23 cellular contexts compared by ENCODE assay signal in the genomic region with DNA sequence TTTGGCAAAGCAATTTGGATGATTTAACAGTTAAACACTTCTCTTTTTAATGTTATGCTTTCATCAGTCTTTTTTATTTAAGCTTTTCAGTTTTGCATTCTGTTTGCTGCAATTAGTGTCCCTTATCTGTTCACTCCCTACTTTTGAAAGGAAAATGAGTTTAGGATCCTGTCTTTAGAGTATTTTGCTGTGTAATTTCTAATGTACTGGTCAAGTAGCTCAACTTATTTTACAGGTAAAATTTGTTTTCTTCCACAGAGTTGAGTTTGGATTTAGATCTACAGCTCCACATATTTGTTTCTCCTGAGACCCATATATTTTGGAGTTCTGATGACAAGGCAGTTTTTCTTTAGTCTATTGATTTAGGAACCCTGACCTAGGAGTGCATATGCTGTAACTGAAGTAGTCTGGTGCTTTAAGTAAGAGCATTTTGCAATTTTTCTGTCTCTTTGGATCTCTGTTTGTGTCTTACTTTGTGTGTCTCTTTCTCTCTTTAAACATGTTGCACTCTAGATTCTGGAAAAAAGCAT. TPM values are rescaled to one million over a fixed set of nuclear protein-coding genes. Genes with fewer than 3 reads are reported as not detected.
DNase-seq lines count a peak whose midpoint lies in the region; ATAC-seq, FAIRE-seq and TF ChIP-seq lines count a peak whose summit lies in the region.
"Had no signal": no experiment of that assay in that cellular context is flagged by ENCODE, and none has a peak within 500 bp of the region (broad histone marks: within the 10 kb centered on the region; RNA-seq: fewer than 3 reads in every experiment).

No MANE protein-coding gene starts in this region.

- ATAC-seq in Right ventricle myocardium inferior (peak; percentile 34), left cardiac atrium (no peak), sciatic nerve (peak; percentile 9)
- ATAC-seq: CD8-positive, alpha-beta T cell; foreskin keratinocyte; naive thymus-derived CD4-positive, alpha-beta T cell had no signal

- in situ Hi-C loops in transverse colon (cut with MboI; ENCODE audit: low pct_ligation_motif_present in 1 of 4, low pct_unique_long_range_greater_than_20kb in 1 of 4, low sequenced_read_pairs in 3 of 4) = loop anchor here (10.0 to 25.0 kb wide), 3 partner anchors 573 to 686 kb away; no protein-coding TSS in a partner anchor

- H3K4me3 ChIP-seq in SK-N-MC (peak overlapping the region; percentile 61), left ventricle myocardium inferior (no peak overlapping the region), transverse colon (no peak overlapping the region), testis (no peak overlapping the region)
- H3K4me3 ChIP-seq: left lung, Peyer's patch, vagina had no signal

- TF ChIP-seq CTCF in left ventricle myocardium inferior (IDR thresholded peaks at IDR 0.05; ENCODE audit: borderline replicate concordance) (no peak), transverse colon (IDR thresholded peaks at IDR 0.05) (no peak), testis (IDR thresholded peaks at IDR 0.05) (no peak)

- H3K36me3 ChIP-seq in SK-N-MC (ENCODE audit: insufficient read depth, low read length) (no peaks in the 10 kb centered on the region), left ventricle myocardium inferior (no peaks in the 10 kb centered on the region), transverse colon (no peaks in the 10 kb centered on the region), testis (ENCODE audit: low read depth, missing control alignments) (no peaks in the 10 kb centered on the region)
- H3K36me3 ChIP-seq: left lung, Peyer's patch, vagina had no signal

- H3K9me3 ChIP-seq in SK-N-MC (ENCODE audit: low read depth, low read length) (no peaks in the 10 kb centered on the region), left ventricle myocardium inferior (replicated peaks) (no peaks in the 10 kb centered on the region), transverse colon (no peaks in the 10 kb centered on the region), testis (no peaks in the 10 kb centered on the region)
- H3K9me3 ChIP-seq: left lung, Peyer's patch, vagina had no signal

- intact Hi-C loops in Right ventricle myocardium inferior (cut with DNase I) (loop anchor here (2.0 to 10.0 kb wide), 3 partner anchors 77 to 586 kb away; no protein-coding TSS in a partner anchor), left cardiac atrium (cut with DNase I) (loop anchor here in 1 of 2 donors (10.0 kb wide), 1 partner anchor 586 kb away; no protein-coding TSS in a partner anchor), left ventricle myocardium inferior (cut with micrococcal nuclease) (loop anchor here (10.0 kb wide), 1 partner anchor 586 kb away; no protein-coding TSS in a partner anchor), sciatic nerve (cut with DNase I) (loop anchor here (10.0 kb wide), 1 partner anchor 806 kb away; no protein-coding TSS in a partner anchor), transverse colon (cut with DNase I; ENCODE audit: low total_unique reads) (no loop called here), testis (cut with DNase I; ENCODE audit: low total_unique reads) (no loop called here)

- TF ChIP-seq POLR2A in transverse colon (IDR thresholded peaks at IDR 0.05) (no peak), GM12892 (IDR thresholded peaks at IDR 0.05; ENCODE audit: low read depth, low read length) (no peak), testis (IDR thresholded peaks at IDR 0.05) (no peak)

- H3K4me1 ChIP-seq in left ventricle myocardium inferior (peaks cover 30% of the 10 kb centered on the region), transverse colon (peaks cover 0 to 29% (median 5%) of the 10 kb centered on the region in 4 donors), testis (no peaks in the 10 kb centered on the region)

- FAIRE-seq in GM12892 (lab: Jason Lieb, UNC) = no peak

- H3K27ac ChIP-seq in SK-N-MC (no peak overlapping the region), left ventricle myocardium inferior (replicated peaks) (peak overlapping the region; percentile 63), transverse colon (peak overlapping the region in 1 of 4 donors; percentile 24), testis (no peak overlapping the region)
- H3K27ac ChIP-seq: foreskin keratinocyte, left lung, Peyer's patch, vagina had no signal

- TF ChIP-seq EP300 in transverse colon (IDR thresholded peaks at IDR 0.05; ENCODE audit: low read depth) = no peak

- H3K9ac ChIP-seq in SK-N-MC (ENCODE audit: insufficient read length) = peak overlapping the region; percentile 3

- H3K27me3 ChIP-seq in left ventricle myocardium inferior (ENCODE audit: low read depth) (no peaks in the 10 kb centered on the region), transverse colon (no peaks in the 10 kb centered on the region), testis (no peaks in the 10 kb centered on the region)
- H3K27me3 ChIP-seq: foreskin keratinocyte, left lung, Peyer's patch, vagina had no signal

- DNase-seq in Right ventricle myocardium inferior (ENCODE audit: missing footprints) (no peak), left cardiac atrium (no peak), SK-N-MC (ENCODE audit: low read depth, low spot score) (no peak), left ventricle myocardium inferior (no peak), sciatic nerve (ENCODE audit: low spot score) (no peak), transverse colon (no peak), GM12892 (ENCODE audit: insufficient read length) (no peak), testis (no peak)
- DNase-seq: ACHN; activated CD4-positive, alpha-beta T cell treated with anti-CD3 and anti-CD28 coated beads, Interleukin-2, amount 50 U/mL, for 1 hour; activated naive CD4-positive, alpha-beta T cell; anterior cingulate cortex; CD8-positive, alpha-beta T cell; foreskin keratinocyte; left lung; naive thymus-derived CD4-positive, alpha-beta T cell; NCI-H1048; NCI-H526 treated with DMSO at 0.1 percent for 48 hours; Peyer's patch; stimulated activated CD4-positive, alpha-beta T cell treated with anti-CD3 and anti-CD28 coated beads, Interleukin-1b, Interleukin-23, amount 100 ng/mL, for 48 hours; SW 1271 had no signal

RNA-seq across cellular contexts. Expression of gene SPRY2, which starts 19.4 kb away (rescaled TPM):
- total RNA-seq in Right ventricle myocardium inferior (40.0 TPM), left cardiac atrium (10 to 100 TPM; 41.4 to 42.7 TPM), left ventricle myocardium inferior (34.6 TPM), sciatic nerve (78.3 TPM), transverse colon (10 to 100 TPM; 21.1 to 52.1 (median 36.6) TPM), testis (10 to 100 TPM in 1 of 2 donors, 1 to 10 TPM in 1; 8.4 to 12.9 TPM)
- 0.38 TPM for polyA plus RNA-seq in GM12892 (2012; ENCODE audit: missing spikeins)
- 10.7 TPM for polyA plus RNA-seq in testis (ENCODE audit: insufficient read depth, low read depth, low replicate concordance)
- polyA plus RNA-seq: IgD-negative memory B cell; naive thymus-derived CD4-positive, alpha-beta T cell had no signal

Comparison
In these comparisons a context has a peak if more than half of its experiments do, and no peak if none do; other contexts are left out.
1. ATAC-seq: peak in Right ventricle myocardium inferior (single experiment) and sciatic nerve (single experiment); none in left cardiac atrium (0 of 2).
2. intact Hi-C loops: an anchor here in Right ventricle myocardium inferior (2.0 to 10.0 kb wide), left ventricle myocardium inferior (10.0 kb wide) and sciatic nerve (10.0 kb wide); none called in transverse colon and testis.